20 cellular contexts compared by ENCODE assay signal in the genomic region with DNA sequence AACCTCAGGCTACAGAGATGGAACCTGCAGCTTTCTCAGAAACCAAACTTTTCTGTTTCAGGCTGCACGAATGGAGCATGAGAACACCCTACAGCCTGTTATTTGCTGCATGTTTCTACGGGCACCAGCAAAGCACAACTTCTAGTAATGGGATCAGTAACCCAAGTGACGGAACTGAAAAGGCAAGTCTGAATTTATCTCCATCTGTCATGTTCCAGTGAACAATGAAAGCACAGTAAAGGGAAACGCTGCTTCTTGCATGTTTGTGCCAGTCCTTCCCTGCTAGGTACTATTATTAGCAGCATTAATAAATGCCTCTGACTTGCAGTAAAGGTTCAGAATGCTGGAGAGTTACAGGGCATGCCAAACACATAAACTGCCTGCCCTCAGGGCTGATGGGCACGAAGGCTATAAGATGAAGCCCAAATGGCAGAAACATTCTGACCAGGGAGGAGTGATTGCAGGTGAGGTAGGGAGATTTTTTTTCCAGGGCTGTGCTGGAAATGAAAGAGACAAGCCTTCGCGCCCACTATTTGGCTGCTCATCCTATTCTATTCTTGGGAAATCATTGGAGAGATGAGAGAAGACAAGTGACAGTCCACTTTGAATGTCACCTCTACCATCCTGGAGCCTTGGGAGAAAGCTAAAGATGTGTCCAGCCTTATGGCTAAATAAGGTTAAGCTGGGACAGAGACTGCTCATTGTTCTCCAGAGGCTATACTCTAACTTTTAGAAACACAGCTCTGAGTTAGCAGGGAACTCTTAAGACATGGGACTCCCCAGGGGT.
DNase-seq lines count a peak whose midpoint lies in the region; ATAC-seq and TF ChIP-seq lines count a peak whose summit lies in the region.
"Had no signal": no experiment of that assay in that cellular context is flagged by ENCODE, and none has a peak within 500 bp of the region (broad histone marks: within the 10 kb centered on the region; RNA-seq: fewer than 3 reads in every experiment).

No MANE protein-coding gene starts in this region.

- H3K4me3 ChIP-seq in GM12865 (ENCODE audit: low read depth, low read length), result no peak overlapping the region
- peak overlapping the region; percentile 14 for H3K4me3 ChIP-seq in psoas muscle

- H3K9me3 ChIP-seq in psoas muscle, result no peaks in the 10 kb centered on the region
- H3K9me3 ChIP-seq: Caco-2 had no signal

- H3K4me1 ChIP-seq in foreskin keratinocyte (peaks cover 23% of the 10 kb centered on the region), psoas muscle (peaks cover 20% of the 10 kb centered on the region)

- DNase-seq in GM12865 (ENCODE audit: low read depth), result peak; percentile 73
- DNase-seq in NCI-H69 (lab: John Stamatoyannopoulos, UW), result peak; percentile 37
- peak; percentile 97 to 99 for DNase-seq in foreskin keratinocyte
- no peak for DNase-seq in psoas muscle
- no peak for DNase-seq in NCI-H774 (lab: John Stamatoyannopoulos, UW)
- DNase-seq in epidermal melanocyte (ENCODE audit: insufficient read length, low spot score), result no peak
- DNase-seq: activated B cell treated with CpG ODN at 0.5 μM for 24 hours; activated CD8-positive, alpha-beta memory T cell treated with anti-CD3 and anti-CD28 coated beads for 24 hours; central memory CD4-positive, alpha-beta T cell; effector CD8-positive, alpha-beta T cell; GOT3; Karpas-422; NCI-H1105; occipital lobe; SHP77 treated with DMSO at 0.1 percent for 48 hours; stimulated activated CD4-positive, alpha-beta T cell treated with anti-CD3 and anti-CD28 coated beads, Interleukin-4, amount 100 ng/mL, for 1 hour; T-helper 17 cell had no signal

- ATAC-seq in foreskin keratinocyte (peak; percentile 67), psoas muscle (peak; percentile 83 to 97 (median 90)), HG02798 (IDR thresholded peaks at IDR 0.05; ENCODE audit: poor library complexity, unreplicated experiment) (no peak), GM21529 (IDR thresholded peaks at IDR 0.05; ENCODE audit: unreplicated experiment) (no peak)
- ATAC-seq: T-helper 17 cell had no signal

- intact Hi-C loops in psoas muscle (cut with DNase I), result no loop called here

- peak overlapping the region; percentile 72 for H3K27ac ChIP-seq in foreskin keratinocyte
- peak overlapping the region; percentile 62 for H3K27ac ChIP-seq in psoas muscle

- no peaks in the 10 kb centered on the region for H3K27me3 ChIP-seq in foreskin keratinocyte
- H3K27me3 ChIP-seq in psoas muscle (ENCODE audit: insufficient read depth in 3 of 3, low read length in 2 of 3), result no peaks in the 10 kb centered on the region

- H3K36me3 ChIP-seq in psoas muscle (ENCODE audit: insufficient read depth in 1 of 2, low read depth in 1 of 2), result no peaks in the 10 kb centered on the region

- 20 to 31% (median 24%) methylated on average over 7 of the region's 7 CpGs for WGBS in psoas muscle, 3 donors

- TF ChIP-seq CTCF in GM12865 (IDR thresholded peaks at IDR 0.05; ENCODE audit: insufficient read depth, low read depth, low read length, missing control alignments) (no peak), foreskin keratinocyte (conservative IDR thresholded peaks at IDR 0.05) (peak; percentile 47), psoas muscle (IDR thresholded peaks at IDR 0.05) (no peak)

Comparison
In these comparisons a context has a peak if more than half of its experiments do, and no peak if none do; other contexts are left out.
1. DNase-seq: peak in GM12865 (single experiment), NCI-H69 (single experiment) and foreskin keratinocyte (2 of 2); none in psoas muscle (0 of 2), NCI-H774 (single experiment) and epidermal melanocyte (single experiment).
2. ATAC-seq: peak in foreskin keratinocyte (single experiment) and psoas muscle (4 of 4); none in HG02798 (single experiment) and GM21529 (single experiment).